ENCODE assay signal across 8 cellular contexts in the genomic region with DNA sequence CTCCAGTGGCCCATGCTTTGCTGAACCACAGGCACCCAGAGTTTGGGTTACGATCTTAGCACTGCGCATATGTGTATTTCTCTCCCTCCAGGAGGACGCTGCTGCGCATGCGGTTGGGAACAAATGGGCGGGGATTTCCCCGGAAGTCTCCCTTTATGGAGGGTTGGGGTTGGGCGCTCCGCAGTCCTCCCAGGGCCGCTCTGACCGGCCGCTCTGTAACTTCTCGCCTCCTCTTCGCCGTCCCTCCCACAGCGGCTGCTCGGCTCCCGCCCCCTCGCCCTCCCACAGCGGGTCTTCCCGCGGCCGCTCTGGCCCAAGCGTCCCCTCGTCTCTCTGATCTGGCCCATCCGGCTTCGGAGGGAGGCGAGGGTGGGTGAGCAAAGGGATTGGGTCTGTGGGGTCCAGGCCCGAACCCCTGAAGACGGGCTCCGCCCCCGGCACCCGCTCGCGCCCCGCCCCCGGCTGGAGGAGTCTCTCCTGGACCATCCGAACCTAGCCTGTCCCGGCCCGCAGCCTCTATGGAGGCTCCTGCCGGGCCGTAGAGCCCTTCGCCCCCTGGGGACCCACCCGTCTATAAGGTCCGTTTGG. TPM values are rescaled to one million over a fixed set of nuclear protein-coding genes. Genes with fewer than 3 reads are reported as not detected.
DNase-seq lines count a peak whose midpoint lies in the region; ATAC-seq and TF ChIP-seq lines count a peak whose summit lies in the region.

A gene with protein sequence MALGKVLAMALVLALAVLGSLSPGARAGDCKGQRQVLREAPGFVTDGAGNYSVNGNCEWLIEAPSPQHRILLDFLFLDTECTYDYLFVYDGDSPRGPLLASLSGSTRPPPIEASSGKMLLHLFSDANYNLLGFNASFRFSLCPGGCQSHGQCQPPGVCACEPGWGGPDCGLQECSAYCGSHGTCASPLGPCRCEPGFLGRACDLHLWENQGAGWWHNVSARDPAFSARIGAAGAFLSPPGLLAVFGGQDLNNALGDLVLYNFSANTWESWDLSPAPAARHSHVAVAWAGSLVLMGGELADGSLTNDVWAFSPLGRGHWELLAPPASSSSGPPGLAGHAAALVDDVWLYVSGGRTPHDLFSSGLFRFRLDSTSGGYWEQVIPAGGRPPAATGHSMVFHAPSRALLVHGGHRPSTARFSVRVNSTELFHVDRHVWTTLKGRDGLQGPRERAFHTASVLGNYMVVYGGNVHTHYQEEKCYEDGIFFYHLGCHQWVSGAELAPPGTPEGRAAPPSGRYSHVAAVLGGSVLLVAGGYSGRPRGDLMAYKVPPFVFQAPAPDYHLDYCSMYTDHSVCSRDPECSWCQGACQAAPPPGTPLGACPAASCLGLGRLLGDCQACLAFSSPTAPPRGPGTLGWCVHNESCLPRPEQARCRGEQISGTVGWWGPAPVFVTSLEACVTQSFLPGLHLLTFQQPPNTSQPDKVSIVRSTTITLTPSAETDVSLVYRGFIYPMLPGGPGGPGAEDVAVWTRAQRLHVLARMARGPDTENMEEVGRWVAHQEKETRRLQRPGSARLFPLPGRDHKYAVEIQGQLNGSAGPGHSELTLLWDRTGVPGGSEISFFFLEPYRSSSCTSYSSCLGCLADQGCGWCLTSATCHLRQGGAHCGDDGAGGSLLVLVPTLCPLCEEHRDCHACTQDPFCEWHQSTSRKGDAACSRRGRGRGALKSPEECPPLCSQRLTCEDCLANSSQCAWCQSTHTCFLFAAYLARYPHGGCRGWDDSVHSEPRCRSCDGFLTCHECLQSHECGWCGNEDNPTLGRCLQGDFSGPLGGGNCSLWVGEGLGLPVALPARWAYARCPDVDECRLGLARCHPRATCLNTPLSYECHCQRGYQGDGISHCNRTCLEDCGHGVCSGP (N-terminal part only) (plus strand): TSS at position 328 of the 588 bp plus-strand sequence. CDS start 609 bp downstream, outside the sequence.

- no peaks in the 10 kb centered on the region for H3K9me2 ChIP-seq in PC-9 (ENCODE audit: insufficient read depth)

- H3K4me1 ChIP-seq in PC-9 (replicated peaks; ENCODE audit: insufficient read depth) (peaks cover 14% of the 10 kb centered on the region), muscle layer of colon (ENCODE audit: insufficient read depth, low read length) (peaks cover 19% of the 10 kb centered on the region)

- peak within 1 kb of the TSS; percentile 98 for H2AFZ ChIP-seq in PC-9

- intact Hi-C loops in PC-9 (cut with micrococcal nuclease; ENCODE audit: unreplicated experiment): loop anchor here (1.0 to 5.0 kb wide), 7 partner anchors 23 to 217 kb away; partner anchors contain the start of genes PAFAH1B3, POU2F2 and PRR19

- H3K27me3 ChIP-seq in PC-9 (ENCODE audit: insufficient read depth, low read depth): no peaks in the 10 kb centered on the region
- H3K27me3 ChIP-seq in muscle layer of colon (ENCODE audit: control insufficient read depth in 1 of 2, insufficient read depth in 2 of 2, low read length in 2 of 2): peaks cover 15 to 17% of the 10 kb centered on the region in 2 donors

- POLR2A ChIA-PET in PC-9 (lab: Charles Lee; ENCODE audit: unreplicated experiment): no interaction called here

- no peak within 1 kb of the TSS for H3K27ac ChIP-seq in PC-9
- H3K27ac ChIP-seq in muscle layer of colon (ENCODE audit: low read depth, low read length): peak within 1 kb of the TSS; percentile 39

- CTCF ChIA-PET in PC-9 (lab: Charles Lee): no interaction called here

- no peaks in the 10 kb centered on the region for H4K20me1 ChIP-seq in PC-9 (ENCODE audit: insufficient read depth)

- peak within 1 kb of the TSS; percentile 90 for H3K9ac ChIP-seq in muscle layer of colon (ENCODE audit: low read length)

- peak within 1 kb of the TSS; percentile 88 for H3K4me3 ChIP-seq in Jurkat, Clone E6-1 (ENCODE audit: low read length)
- H3K4me3 ChIP-seq in PC-9: peak within 1 kb of the TSS; percentile 94
- peak within 1 kb of the TSS; percentile 31 to 97 for H3K4me3 ChIP-seq in muscle layer of colon (ENCODE audit: low read depth in 1 of 2, low read length in 2 of 2)

- H3K36me3 ChIP-seq in PC-9 (ENCODE audit: low read depth) (no peaks in the 10 kb centered on the region), muscle layer of colon (ENCODE audit: insufficient read depth, low read length) (no peaks in the 10 kb centered on the region)

- TF ChIP-seq CTCF in PC-9 (conservative IDR thresholded peaks at IDR 0.05): no peak; the same call in 1 of the 2 replicates

- BruUV-seq in PC-9 (replicated peaks; lab: Mats Ljungman, UMichigan): TSS peak; percentile 39

- H3K79me2 ChIP-seq in PC-9 (ENCODE audit: low read depth): peaks cover 21% of the 10 kb centered on the region

- DNase-seq in DMS53 treated with DMSO at 0.1 percent for 48 hours (lab: John Stamatoyannopoulos, UW; ENCODE audit: unreplicated experiment) (peak; percentile 98), PC-9 (peak; percentile 96 to 98)
- DNase-seq in Jurkat, Clone E6-1 (ENCODE audit: low read depth, low spot score): peak; percentile 99
- DNase-seq in activated T-cell treated with anti-CD3 and anti-CD28 coated beads, Interleukin-2, amount 50 U/mL, for 48 hours: peak; percentile 99
- peak; percentile 98 for DNase-seq in stimulated activated CD8-positive, alpha-beta memory T cell treated with anti-CD3 and anti-CD28 coated beads, Interleukin-7, amount 100 ng/mL, for 24 hours (ENCODE audit: low read depth)

- H3K4me2 ChIP-seq in PC-9: peak within 1 kb of the TSS; percentile 96

- ATAC-seq in GM21619 (IDR thresholded peaks at IDR 0.05; ENCODE audit: unreplicated experiment) (peak; percentile 88), esophagus mucosa (peak; percentile 97)

- H3K9me3 ChIP-seq in PC-9 (ENCODE audit: insufficient read depth, low read depth) (no peaks in the 10 kb centered on the region), muscle layer of colon (ENCODE audit: low read length) (no peaks in the 10 kb centered on the region)

- 0 out of 2 replicates have a peak, but pooled peaks cover 6% of the 10 kb centered on the region for H3F3A ChIP-seq in PC-9 (ENCODE audit: insufficient read depth, low read depth)

RNA-seq across cellular contexts. Expression of the gene that starts here (rescaled TPM):
- 2.1 TPM for polyA plus RNA-seq in Jurkat, Clone E6-1 (2012; ENCODE audit: insufficient read depth, insufficient read length)
- 40.6 and 49.0 TPM in 2 replicates for total RNA-seq in PC-9 (2021)
- total RNA-seq in esophagus mucosa: 8.1 TPM
